In genomic region chr6:37712508-37712907, GRCh38 we compare ENCODE assay signal across 25 cellular contexts.
"Had no signal": no experiment of that assay in that cellular context is flagged by ENCODE, and none has a peak within 500 bp of the region (broad histone marks: within the 10 kb centered on the region; RNA-seq: fewer than 3 reads in every experiment).

No MANE protein-coding gene starts in this region.

- ATAC-seq: mucosa of descending colon; naive thymus-derived CD4-positive, alpha-beta T cell; natural killer cell treated with Interleukin-12 subunit alpha and Interleukin-12 subunit beta and Interleukin-15 and Interleukin-18, amount 100 ng/mL, for 72 hours; pancreas; right cardiac atrium; stimulated activated effector memory CD8-positive, alpha-beta T cell treated with anti-CD3 and anti-CD28 coated beads, Interleukin-12 subunit alpha, Interleukin-12 subunit beta, amount 100 ng/mL, for 72 hours; upper lobe of right lung had no signal

- H3K79me2 ChIP-seq: hepatocyte had no signal

- H3K4me2 ChIP-seq: hepatocyte had no signal

- FAIRE-seq: pancreas, small intestine, urothelium cell line had no signal

- H3K27me3 ChIP-seq: hepatocyte, pancreas, sigmoid colon, spleen, suprapubic skin, tibial artery, upper lobe of right lung had no signal

- H3K36me3 ChIP-seq: left ventricle myocardium inferior, pancreas, prostate gland, sigmoid colon, spleen, suprapubic skin, thoracic aorta, tibial artery, upper lobe of right lung had no signal

- DNase-seq: islet precursor cell; left ventricle myocardium inferior; midbrain; mucosa of descending colon; naive thymus-derived CD4-positive, alpha-beta T cell; nucleus accumbens; pancreas; retina; right cardiac atrium; sigmoid colon; small intestine; spleen; stimulated activated CD4-positive, alpha-beta T cell treated with anti-CD3 and anti-CD28 coated beads, Interleukin-4, amount 100 ng/mL, for 24 hours; stimulated activated naive CD4-positive, alpha-beta T cell; tibial artery; trophoblast cell; upper lobe of right lung had no signal

- H3K27ac ChIP-seq: hepatocyte, left ventricle myocardium inferior, pancreas, prostate gland, sigmoid colon, spleen, suprapubic skin, thoracic aorta, tibial artery, upper lobe of right lung had no signal

- H3K9me3 ChIP-seq: mucosa of descending colon, pancreas, prostate gland, sigmoid colon, spleen, suprapubic skin, thoracic aorta, tibial artery, upper lobe of right lung had no signal

- H3K4me1 ChIP-seq: pancreas, prostate gland, sigmoid colon, spleen, suprapubic skin, upper lobe of right lung had no signal

- H3K4me3 ChIP-seq: hepatocyte, left ventricle myocardium inferior, lung, mucosa of descending colon, pancreas, prostate gland, sigmoid colon, spleen, suprapubic skin, thoracic aorta, tibial artery, upper lobe of right lung had no signal

- H2AFZ ChIP-seq: hepatocyte had no signal
